ENCODE assay signal across 9 cellular contexts in the genomic region with DNA sequence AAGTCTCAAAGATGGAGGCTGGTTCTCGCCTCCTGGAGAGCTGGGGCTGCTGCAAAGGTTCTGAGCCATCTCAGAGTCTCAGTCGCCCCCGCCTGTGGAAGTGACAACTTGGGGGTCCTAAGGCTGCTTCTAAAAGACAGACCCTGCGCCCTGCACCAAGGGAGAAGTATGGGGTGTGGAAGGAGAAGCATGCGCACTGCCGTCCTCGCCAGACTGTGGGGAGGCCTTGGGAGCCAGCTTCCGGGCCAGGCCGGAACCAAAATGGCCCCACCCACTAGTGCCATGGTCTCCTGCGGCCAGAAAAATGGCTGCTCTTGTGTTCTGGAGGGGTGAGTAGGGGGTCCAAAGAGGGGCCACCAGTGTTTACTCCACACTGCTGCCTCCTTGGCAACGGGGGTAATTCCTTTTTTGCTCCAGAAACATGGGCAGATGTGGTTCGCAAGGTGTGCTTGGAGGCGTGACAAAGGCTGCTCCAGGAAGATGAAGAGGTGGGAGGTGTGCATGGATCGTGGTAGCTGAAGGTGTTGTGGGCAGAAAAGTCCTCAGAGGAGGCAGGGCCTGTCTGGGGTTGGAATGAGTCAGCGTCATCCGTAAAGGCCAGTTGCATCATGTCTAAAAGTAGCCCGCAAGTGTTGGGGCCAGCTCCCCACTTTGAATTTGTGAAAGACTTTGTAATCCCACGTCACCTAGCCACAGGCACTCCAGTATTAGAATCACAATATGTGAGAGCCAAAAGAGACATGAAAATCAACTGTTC.
DNase-seq lines count a peak whose midpoint lies in the region; ATAC-seq, FAIRE-seq and TF ChIP-seq lines count a peak whose summit lies in the region.
"Had no signal": no experiment of that assay in that cellular context is flagged by ENCODE, and none has a peak within 500 bp of the region (broad histone marks: within the 10 kb centered on the region; RNA-seq: fewer than 3 reads in every experiment).

No MANE protein-coding gene starts in this region.

- FAIRE-seq in RCC 7860 (lab: Jason Lieb, UNC) = no peak

- no peak overlapping the region for H3K9ac ChIP-seq in mesenchymal stem cell (ENCODE audit: low read length)

- H3K23ac ChIP-seq in mesenchymal stem cell (ENCODE audit: low read length in 2 of 2) = no peak overlapping the region

- no peak overlapping the region for H4K8ac ChIP-seq in mesenchymal stem cell (ENCODE audit: low read length)

- H3K27me3 ChIP-seq in mesenchymal stem cell (ENCODE audit: control insufficient read depth in 1 of 2, insufficient read depth in 1 of 2, low read length in 2 of 2) = no peaks in the 10 kb centered on the region
- H3K27me3 ChIP-seq in thyroid gland = no peaks in the 10 kb centered on the region

- intact Hi-C loops in thyroid gland (cut with DNase I) = no loop called here

- no peaks in the 10 kb centered on the region for H3K36me3 ChIP-seq in mesenchymal stem cell (ENCODE audit: control insufficient read depth in 1 of 2, insufficient read depth in 2 of 2, low read depth in 1 of 2, low read length in 2 of 2)
- no peaks in the 10 kb centered on the region for H3K36me3 ChIP-seq in thyroid gland

- no peak overlapping the region for H2AK5ac ChIP-seq in mesenchymal stem cell (ENCODE audit: low read length, severe bottlenecking)

- H2BK120ac ChIP-seq in mesenchymal stem cell (ENCODE audit: low read depth, low read length) = no peak overlapping the region

- no peak overlapping the region for H2BK5ac ChIP-seq in mesenchymal stem cell (ENCODE audit: low read depth, low read length, poor library complexity, severe bottlenecking)

- no peak overlapping the region for H4K91ac ChIP-seq in mesenchymal stem cell (ENCODE audit: low read length)

- H3K14ac ChIP-seq in mesenchymal stem cell (ENCODE audit: low read length in 2 of 2) = peak overlapping the region in 1 of 2 experiments; percentile 8

- 87% methylated on average over 18 of the region's 18 CpGs for WGBS in mesenchymal stem cell
- 87 to 92% methylated on average over 11 to 18 of the region's 18 CpGs for WGBS in thyroid gland, 2 donors

- peak; percentile 40 for DNase-seq in RCC 7860 (ENCODE audit: low spot score)
- DNase-seq in mesenchymal stem cell = peak; percentile 26
- DNase-seq in middle frontal gyrus (ENCODE audit: extremely low spot score, low spot score) = no peak
- no peak for DNase-seq in thyroid gland
- DNase-seq in amniotic stem cell (lab: John Stamatoyannopoulos, UW) = no peak
- no peak for DNase-seq in activated CD4-positive, CD25-positive, alpha-beta regulatory T cell treated with anti-CD3 and anti-CD28 coated beads, Interleukin-2, amount 50 U/mL, for 72 hours
- DNase-seq: psoas muscle had no signal

- no peak overlapping the region for H3K4me3 ChIP-seq in mesenchymal stem cell (ENCODE audit: insufficient read depth in 1 of 2, low read depth in 1 of 2, low read length in 2 of 2)
- H3K4me3 ChIP-seq in thyroid gland (replicated peaks in 1 of 3) = no peak overlapping the region
- H3K4me3 ChIP-seq: psoas muscle had no signal

- H3K4me1 ChIP-seq in mesenchymal stem cell (ENCODE audit: control insufficient read depth, insufficient read depth, low read depth, low read length) = peaks cover 3% of the 10 kb centered on the region
- no peaks in the 10 kb centered on the region for H3K4me1 ChIP-seq in thyroid gland
- H3K4me1 ChIP-seq: psoas muscle had no signal

- TF ChIP-seq POLR2A in thyroid gland (IDR thresholded peaks at IDR 0.05) = no peak

- H3K4ac ChIP-seq in mesenchymal stem cell (ENCODE audit: low read depth in 1 of 2, low read length in 2 of 2) = no peak overlapping the region

- H3K18ac ChIP-seq in mesenchymal stem cell (ENCODE audit: low read depth in 1 of 2, low read length in 2 of 2) = peak overlapping the region; percentile 1 to 38

- no peak for TF ChIP-seq CTCF in thyroid gland (IDR thresholded peaks at IDR 0.05)

- no peak overlapping the region for H3K4me2 ChIP-seq in mesenchymal stem cell (ENCODE audit: low read length, poor library complexity, severe bottlenecking)

- no peak overlapping the region for H2AFZ ChIP-seq in mesenchymal stem cell (ENCODE audit: low read depth, low read length)

- no peak overlapping the region for H2BK15ac ChIP-seq in mesenchymal stem cell (ENCODE audit: low read depth, poor library complexity, severe bottlenecking)

- H3K27ac ChIP-seq in mesenchymal stem cell (ENCODE audit: low read length, poor library complexity, severe bottlenecking) (no peak overlapping the region), thyroid gland (no peak overlapping the region)
- H3K27ac ChIP-seq: psoas muscle had no signal

- H3K79me1 ChIP-seq in mesenchymal stem cell (replicated peaks; ENCODE audit: low read length, poor library complexity, severe bottlenecking) = no peaks in the 10 kb centered on the region

- ATAC-seq in GM18867 (IDR thresholded peaks at IDR 0.05; ENCODE audit: unreplicated experiment) (peak; percentile 87), HG02885 (IDR thresholded peaks at IDR 0.05; ENCODE audit: poor library complexity, unreplicated experiment) (peak; percentile 93)

- H2BK12ac ChIP-seq in mesenchymal stem cell (ENCODE audit: low read length in 2 of 2) = no peak overlapping the region

- no peaks in the 10 kb centered on the region for H3K9me3 ChIP-seq in mesenchymal stem cell (ENCODE audit: control insufficient read depth, low read length)
- no peaks in the 10 kb centered on the region for H3K9me3 ChIP-seq in thyroid gland
- H3K9me3 ChIP-seq: psoas muscle had no signal

Comparison
In these comparisons a context has a peak if more than half of its experiments do, and no peak if none do; other contexts are left out.
1. DNase-seq: peak in RCC 7860 (single experiment) and mesenchymal stem cell (single experiment); none in middle frontal gyrus (single experiment), thyroid gland (0 of 2), amniotic stem cell (single experiment) and activated CD4-positive, CD25-positive, alpha-beta regulatory T cell treated with anti-CD3 and anti-CD28 coated beads, Interleukin-2, amount 50 U/mL, for 72 hours (single experiment).